In the genomic region with DNA sequence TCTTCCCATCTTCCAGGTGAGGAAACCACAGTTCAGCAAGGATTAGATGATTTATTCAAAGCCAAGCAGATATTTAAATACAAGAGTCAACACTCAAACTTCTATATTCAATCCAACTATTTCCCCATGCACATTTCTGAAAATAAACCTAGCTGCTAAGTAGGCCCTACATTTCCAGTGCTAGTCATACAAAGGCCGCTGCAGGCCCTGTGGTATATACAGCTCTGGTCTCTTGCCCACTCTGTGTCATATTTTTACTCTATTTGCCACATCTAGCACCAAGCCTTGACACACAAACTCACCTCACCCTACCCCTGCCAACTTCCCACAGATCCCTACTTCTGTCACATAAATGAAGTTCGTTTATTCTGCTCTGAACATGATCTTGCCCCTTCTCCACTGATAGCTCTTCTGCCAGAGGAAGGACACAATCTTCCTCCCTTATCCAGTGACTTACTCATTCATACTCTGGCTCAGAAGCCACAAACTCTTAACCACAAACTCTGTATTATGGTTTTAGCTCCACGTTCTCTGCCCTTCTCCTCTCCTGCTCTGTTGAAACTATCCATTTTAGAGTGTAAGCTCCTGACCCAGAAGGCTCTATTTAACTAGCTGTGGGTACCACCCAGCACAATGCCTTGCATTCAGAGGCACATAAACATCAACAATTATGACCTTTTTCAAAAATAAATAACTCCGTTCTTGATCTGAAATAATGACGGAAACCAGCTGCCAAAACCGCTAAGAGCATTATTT, we compare ENCODE assay signal across 1 cellular context.
TF ChIP-seq lines count a peak whose summit lies in the region.

No MANE protein-coding gene starts in this region.

TF ChIP-seq in GM12878, 131 proteins besides CTCF, POLR2A, EP300 and RAD21 (continued from another document):
- TF ChIP-seq POLR2AphosphoS5 (IDR thresholded peaks at IDR 0.05; ENCODE audit: low read length), result no peak
- TF ChIP-seq CREM (IDR thresholded peaks at IDR 0.05; ENCODE audit: low read depth), result no peak
- no peak for TF ChIP-seq CHD1 (IDR thresholded peaks at IDR 0.05; ENCODE audit: low read depth, low read length)
- TF ChIP-seq POLR2AphosphoS2 (IDR thresholded peaks at IDR 0.05; ENCODE audit: low read depth, low read length), result no peak
- TF ChIP-seq, protein P1, sequence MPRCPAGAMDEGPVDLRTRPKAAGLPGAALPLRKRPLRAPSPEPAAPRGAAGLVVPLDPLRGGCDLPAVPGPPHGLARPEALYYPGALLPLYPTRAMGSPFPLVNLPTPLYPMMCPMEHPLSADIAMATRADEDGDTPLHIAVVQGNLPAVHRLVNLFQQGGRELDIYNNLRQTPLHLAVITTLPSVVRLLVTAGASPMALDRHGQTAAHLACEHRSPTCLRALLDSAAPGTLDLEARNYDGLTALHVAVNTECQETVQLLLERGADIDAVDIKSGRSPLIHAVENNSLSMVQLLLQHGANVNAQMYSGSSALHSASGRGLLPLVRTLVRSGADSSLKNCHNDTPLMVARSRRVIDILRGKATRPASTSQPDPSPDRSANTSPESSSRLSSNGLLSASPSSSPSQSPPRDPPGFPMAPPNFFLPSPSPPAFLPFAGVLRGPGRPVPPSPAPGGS (IDR thresholded peaks at IDR 0.05; ENCODE audit: borderline replicate concordance, insufficient read depth, low read depth, low read length, poor library complexity, severe bottlenecking), result peak; percentile 49
- no peak for TF ChIP-seq E2F4 (IDR thresholded peaks at IDR 0.05; ENCODE audit: low read depth, low read length)
